ENCODE assay signal across 14 cellular contexts in genomic region chr2:216118474-216118873, GRCh38. TPM values are rescaled to one million over a fixed set of nuclear protein-coding genes. Genes with fewer than 3 reads are reported as not detected.
DNase-seq lines count a peak whose midpoint lies in the region; ATAC-seq and TF ChIP-seq lines count a peak whose summit lies in the region.
"Had no signal": no experiment of that assay in that cellular context is flagged by ENCODE, and none has a peak within 500 bp of the region (broad histone marks: within the 10 kb centered on the region; RNA-seq: fewer than 3 reads in every experiment).

No MANE protein-coding gene starts in this region.

- in situ Hi-C loops in mammary epithelial cell (cut with MboI; ENCODE audit: low sequenced_read_pairs in 2 of 2), result no loop called here

- no TSS peak for BruUV-seq in mammary epithelial cell (replicated peaks; lab: Mats Ljungman, UMichigan)

- H3K27me3 Mint-ChIP-seq in activated naive CD4-positive, alpha-beta T cell treated with anti-CD3 and anti-CD28 coated beads, Interleukin-2, amount 50 U/mL, for 24 hours, result no peaks in the 10 kb centered on the region
- no peaks in the 10 kb centered on the region for H3K27me3 Mint-ChIP-seq in activated CD8-positive, alpha-beta T cell treated with anti-CD3 and anti-CD28 coated beads for 36 hours

- H2AFZ ChIP-seq in mammary epithelial cell (ENCODE audit: low read depth, low read length), result no peak overlapping the region

- no peaks in the 10 kb centered on the region for H3K27me3 ChIP-seq in subcutaneous abdominal adipose tissue (ENCODE audit: control insufficient read depth in 5 of 5, insufficient read depth in 4 of 5, low read length in 5 of 5)
- H3K27me3 ChIP-seq in mammary epithelial cell (ENCODE audit: insufficient read depth, low read length), result no peaks in the 10 kb centered on the region
- H3K27me3 ChIP-seq in ascending aorta, result no peaks in the 10 kb centered on the region
- H3K27me3 ChIP-seq: SJSA1, transverse colon had no signal

- no peak for TF ChIP-seq CTCF in activated CD8-positive, alpha-beta T cell treated with anti-CD3 and anti-CD28 coated beads for 36 hours (IDR thresholded peaks at IDR 0.05)
- TF ChIP-seq CTCF in mammary epithelial cell (conservative IDR thresholded peaks at IDR 0.05 in 1 of 2, IDR thresholded peaks at IDR 0.05 in 1 of 2; ENCODE audit: extremely low read depth in 1 of 2, insufficient read depth in 1 of 2, low read depth in 1 of 2, low read length in 2 of 2) (no peak), ascending aorta (IDR thresholded peaks at IDR 0.05) (no peak)

- WGBS in mammary epithelial cell (ENCODE audit: low coverage, missing lambda C conversion rate), result 100% methylated on average over 1 of the region's 1 CpG

- peaks cover 2% of the 10 kb centered on the region for H4K20me1 ChIP-seq in mammary epithelial cell (ENCODE audit: insufficient read depth, low read length)

- H3K4me3 Mint-ChIP-seq in activated naive CD4-positive, alpha-beta T cell treated with anti-CD3 and anti-CD28 coated beads, Interleukin-2, amount 50 U/mL, for 24 hours, result peak overlapping the region; percentile 44
- H3K4me3 Mint-ChIP-seq in activated CD8-positive, alpha-beta T cell treated with anti-CD3 and anti-CD28 coated beads for 36 hours, result peak overlapping the region; percentile 40

- H3K27ac ChIP-seq in subcutaneous abdominal adipose tissue (ENCODE audit: low read depth, low read length) (peak overlapping the region; percentile 55), mammary epithelial cell (ENCODE audit: insufficient read depth, low read depth, low read length) (no peak overlapping the region), ascending aorta (no peak overlapping the region)
- H3K27ac ChIP-seq: SJSA1, transverse colon had no signal

- peak overlapping the region in 1 of 5 donors; percentile 53 for H3K9ac ChIP-seq in subcutaneous abdominal adipose tissue (ENCODE audit: low read length in 5 of 5)
- no peak overlapping the region for H3K9ac ChIP-seq in mammary epithelial cell (ENCODE audit: insufficient read depth, low read length)

- POLR2A ChIA-PET in activated CD8-positive, alpha-beta T cell treated with anti-CD3 and anti-CD28 coated beads for 36 hours (lab: Charles Lee), result interaction anchor here (1.4 to 6.5 kb wide), 3 partner anchors 8 to 34 kb away, joined by 3 to 39 read pairs (median 8); partner anchors contain the start of gene XRCC5

- no peaks in the 10 kb centered on the region for H3K9me3 ChIP-seq in subcutaneous abdominal adipose tissue (ENCODE audit: control insufficient read depth in 5 of 5, low read length in 5 of 5)
- no peaks in the 10 kb centered on the region for H3K9me3 ChIP-seq in mammary epithelial cell (replicated peaks; ENCODE audit: insufficient read depth, low read length)
- no peaks in the 10 kb centered on the region for H3K9me3 ChIP-seq in ascending aorta
- H3K9me3 ChIP-seq: SJSA1, transverse colon had no signal

- DNase-seq in activated naive CD4-positive, alpha-beta T cell treated with Interleukin-2 at 50 U/mL for 16 hours, result no peak
- no peak for DNase-seq in activated CD8-positive, alpha-beta T cell treated with anti-CD3 and anti-CD28 coated beads for 36 hours
- peak; percentile 73 for DNase-seq in fibroblast of peridontal ligament (ENCODE audit: extremely low read depth)
- DNase-seq in NCI-H526 (lab: John Stamatoyannopoulos, UW), result no peak
- no peak for DNase-seq in mammary epithelial cell
- no peak for DNase-seq in ascending aorta (ENCODE audit: low spot score in 2 of 2)
- DNase-seq: Calu3, GDM1, HCEC 1CT, NCI-H1436, transverse colon had no signal

- peaks cover 93% of the 10 kb centered on the region for H3K4me1 Mint-ChIP-seq in activated naive CD4-positive, alpha-beta T cell treated with anti-CD3 and anti-CD28 coated beads, Interleukin-2, amount 50 U/mL, for 24 hours
- H3K4me1 Mint-ChIP-seq in activated CD8-positive, alpha-beta T cell treated with anti-CD3 and anti-CD28 coated beads for 36 hours (ENCODE audit: low read depth), result peaks cover 92% of the 10 kb centered on the region

- peaks cover 88% of the 10 kb centered on the region for H3K79me2 ChIP-seq in mammary epithelial cell (ENCODE audit: insufficient read depth, low read length)

- intact Hi-C loops in activated CD8-positive, alpha-beta T cell treated with anti-CD3 and anti-CD28 coated beads for 36 hours (cut with micrococcal nuclease), result loop anchor here (10.0 kb wide), 2 partner anchors 296 to 376 kb away; partner anchors contain the start of genes RPL37A and SMARCAL1
- intact Hi-C loops in mammary epithelial cell (cut with micrococcal nuclease), result no loop called here
- intact Hi-C loops in ascending aorta (cut with DNase I), result loop anchor here (5.0 to 10.0 kb wide), 2 partner anchors 294 to 804 kb away; partner anchors contain the start of genes ATIC and SMARCAL1

- H3K4me1 ChIP-seq in subcutaneous abdominal adipose tissue (ENCODE audit: control insufficient read depth in 5 of 5, insufficient read depth in 5 of 5, low read length in 5 of 5), result peaks cover 2 to 35% (median 32%) of the 10 kb centered on the region in 5 donors
- peaks cover 6% of the 10 kb centered on the region for H3K4me1 ChIP-seq in mammary epithelial cell (ENCODE audit: insufficient read depth, low read length)
- H3K4me1 ChIP-seq in ascending aorta, result peaks cover 0 to 9% of the 10 kb centered on the region in 2 donors

- no peak overlapping the region for H3K4me2 ChIP-seq in mammary epithelial cell (ENCODE audit: insufficient read depth, low read depth, low read length)

- no peaks in the 10 kb centered on the region for H3K9me3 Mint-ChIP-seq in activated naive CD4-positive, alpha-beta T cell treated with anti-CD3 and anti-CD28 coated beads, Interleukin-2, amount 50 U/mL, for 24 hours
- H3K9me3 Mint-ChIP-seq in activated CD8-positive, alpha-beta T cell treated with anti-CD3 and anti-CD28 coated beads for 36 hours, result no peaks in the 10 kb centered on the region

- H3K27ac Mint-ChIP-seq in activated naive CD4-positive, alpha-beta T cell treated with anti-CD3 and anti-CD28 coated beads, Interleukin-2, amount 50 U/mL, for 24 hours, result peak overlapping the region; percentile 92
- peak overlapping the region; percentile 96 for H3K27ac Mint-ChIP-seq in activated CD8-positive, alpha-beta T cell treated with anti-CD3 and anti-CD28 coated beads for 36 hours

- H3K4me3 ChIP-seq in subcutaneous abdominal adipose tissue (ENCODE audit: low read depth in 1 of 5, low read length in 5 of 5), result no peak overlapping the region
- no peak overlapping the region for H3K4me3 ChIP-seq in mammary epithelial cell (replicated peaks in 1 of 3; ENCODE audit: insufficient read depth in 1 of 3, low read depth in 2 of 3, low read length in 3 of 3)
- no peak overlapping the region for H3K4me3 ChIP-seq in ascending aorta
- H3K4me3 ChIP-seq: SJSA1, transverse colon had no signal

- no peak for ATAC-seq in activated CD8-positive, alpha-beta T cell treated with anti-CD3 and anti-CD28 coated beads for 36 hours

- CTCF ChIA-PET in activated CD8-positive, alpha-beta T cell treated with anti-CD3 and anti-CD28 coated beads for 36 hours (lab: Charles Lee), result interaction anchor here (0.8 to 3.5 kb wide), 4 partner anchors 8 to 37 kb away, joined by 3 to 38 read pairs (median 12); partner anchors contain the start of genes PECR, TMEM169 and XRCC5
- CTCF ChIA-PET in mammary epithelial cell (lab: Charles Lee; ENCODE audit: low non-redundant PET), result no interaction called here

- H3K36me3 Mint-ChIP-seq in activated naive CD4-positive, alpha-beta T cell treated with anti-CD3 and anti-CD28 coated beads, Interleukin-2, amount 50 U/mL, for 24 hours, result peaks cover 48% of the 10 kb centered on the region
- H3K36me3 Mint-ChIP-seq in activated CD8-positive, alpha-beta T cell treated with anti-CD3 and anti-CD28 coated beads for 36 hours (ENCODE audit: low read depth), result peaks cover 88% of the 10 kb centered on the region

- peaks cover 42 to 77% (median 55%) of the 10 kb centered on the region in 5 donors for H3K36me3 ChIP-seq in subcutaneous abdominal adipose tissue (ENCODE audit: control insufficient read depth in 5 of 5, insufficient read depth in 5 of 5, low read length in 5 of 5)
- H3K36me3 ChIP-seq in mammary epithelial cell (ENCODE audit: insufficient read depth, low read length), result peaks cover 55% of the 10 kb centered on the region
- H3K36me3 ChIP-seq in ascending aorta, result peaks cover 53 to 64% of the 10 kb centered on the region in 2 donors

- dilution Hi-C loops in mammary epithelial cell (cut with HindIII; ENCODE audit: low sequenced_read_pairs), result no loop called here

RNA-seq across cellular contexts. Expression of gene XRCC5, which starts 9.3 kb away (rescaled TPM):
- total RNA-seq in activated CD8-positive, alpha-beta T cell treated with anti-CD3 and anti-CD28 coated beads for 36 hours, result 100 to 1,000 TPM; 541 to 544 TPM
- total RNA-seq in mammary epithelial cell (100 to 1,000 TPM; 191 to 245 TPM), ascending aorta (45.4 TPM)
- 325 TPM for polyA plus RNA-seq in mammary epithelial cell
- 415 TPM for polyA minus RNA-seq in mammary epithelial cell

RNA-seq across cellular contexts. Expression of gene TMEM169, which starts 36.8 kb away (rescaled TPM):
- total RNA-seq in activated CD8-positive, alpha-beta T cell treated with anti-CD3 and anti-CD28 coated beads for 36 hours, result under 1 TPM; 0.76 to 0.83 TPM
- 1 to 10 TPM in 1 of 2 donors, under 1 TPM in 1; 0.24 to 1.8 TPM for total RNA-seq in mammary epithelial cell
- 0.15 TPM for polyA plus RNA-seq in mammary epithelial cell
- polyA minus RNA-seq in mammary epithelial cell, result not detected
- total RNA-seq in ascending aorta, result 7.3 TPM

RNA-seq across cellular contexts. Expression of gene PECR, which starts 36.9 kb away (rescaled TPM):
- total RNA-seq in activated CD8-positive, alpha-beta T cell treated with anti-CD3 and anti-CD28 coated beads for 36 hours, result 10 to 100 TPM; 21.1 to 22.5 TPM
- 10 to 100 TPM in 1 of 2 donors, 1 to 10 TPM in 1; 8.8 to 11.2 TPM for total RNA-seq in mammary epithelial cell
- polyA plus RNA-seq in mammary epithelial cell, result 13.7 TPM
- polyA minus RNA-seq in mammary epithelial cell, result 12.1 TPM
- total RNA-seq in ascending aorta, result 32.2 TPM
